In genomic region chr14:64799555-64799954, GRCh38 we compare ENCODE assay signal across 2 cellular contexts.
TF ChIP-seq lines count a peak whose summit lies in the region.

No MANE protein-coding gene starts in this region.

TF ChIP-seq in IMR-90, 13 proteins besides CTCF, POLR2A, EP300 and RAD21:
- TF ChIP-seq CEBPB (IDR thresholded peaks at IDR 0.05; ENCODE audit: low read depth, low read length) (no peak), FOS (IDR thresholded peaks at IDR 0.05; ENCODE audit: low read depth, low read length) (no peak), ELK1 (IDR thresholded peaks at IDR 0.05; ENCODE audit: borderline replicate concordance, low read depth, low read length) (no peak), MXI1 (IDR thresholded peaks at IDR 0.05; ENCODE audit: borderline replicate concordance, low read depth, low read length) (no peak), MAFK (IDR thresholded peaks at IDR 0.05; ENCODE audit: low read depth, low read length) (no peak), BHLHE40 (IDR thresholded peaks at IDR 0.05; ENCODE audit: low read depth, low read length) (no peak), RFX5 (IDR thresholded peaks at IDR 0.05; ENCODE audit: low read depth, low read length) (no peak), MAZ (IDR thresholded peaks at IDR 0.05; ENCODE audit: borderline replicate concordance, low read depth, low read length) (no peak), SMC3 (IDR thresholded peaks at IDR 0.05; ENCODE audit: low read depth, low read length) (no peak), RCOR1 (IDR thresholded peaks at IDR 0.05; ENCODE audit: insufficient replicate concordance, low read length) (no peak), CHD1 (IDR thresholded peaks at IDR 0.05; ENCODE audit: low read depth, low read length) (no peak), USF2 (IDR thresholded peaks at IDR 0.05; ENCODE audit: low read depth, low read length) (no peak)

TF ChIP-seq in H1, 55 proteins besides CTCF, POLR2A, EP300 and RAD21:
- TF ChIP-seq POU5F1 (IDR thresholded peaks at IDR 0.05; ENCODE audit: low read depth, low read length) (no peak), TCF12 (IDR thresholded peaks at IDR 0.05; ENCODE audit: low read depth, low read length) (no peak)
TF ChIP-seq in H1: peak in this region for 0.
